ENCODE assay signal across 18 cellular contexts in the genomic region with DNA sequence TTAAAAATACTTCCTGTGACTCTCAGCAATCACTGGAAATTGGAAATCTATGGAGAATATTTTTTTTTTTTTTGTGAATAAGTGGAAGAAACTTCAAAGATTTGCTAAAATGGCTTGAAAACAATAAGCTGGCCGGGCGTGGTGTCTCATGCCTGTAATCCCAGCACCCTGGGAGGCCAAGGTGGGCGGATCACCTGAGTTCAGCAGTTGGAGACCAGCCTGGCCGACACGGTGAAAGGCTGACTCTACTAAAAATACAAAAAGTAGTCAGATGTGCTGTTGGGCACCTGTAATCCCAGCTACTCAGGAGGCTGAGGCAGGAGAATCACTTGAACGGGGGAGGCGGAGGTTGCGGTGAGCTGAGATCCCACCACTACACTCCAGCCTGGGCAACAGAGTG.
DNase-seq lines count a peak whose midpoint lies in the region; ATAC-seq, FAIRE-seq and TF ChIP-seq lines count a peak whose summit lies in the region.
"Had no signal": no experiment of that assay in that cellular context is flagged by ENCODE, and none has a peak within 500 bp of the region (broad histone marks: within the 10 kb centered on the region; RNA-seq: fewer than 3 reads in every experiment).

No MANE protein-coding gene starts in this region.

- H3K27ac Mint-ChIP-seq in WTC11 = no peak overlapping the region
- no peak overlapping the region for H3K27ac Mint-ChIP-seq in activated naive CD4-positive, alpha-beta T cell treated with anti-CD3 and anti-CD28 coated beads, Interleukin-2, amount 50 U/mL, for 72 hours
- H3K27ac Mint-ChIP-seq: B cell; CD4-positive, alpha-beta T cell; IgD-negative memory B cell had no signal

- ATAC-seq in WTC11 = peak; percentile 32
- no peak for ATAC-seq in activated naive CD4-positive, alpha-beta T cell treated with anti-CD3 and anti-CD28 coated beads, Interleukin-2, amount 50 U/mL, for 72 hours

- H2BK120ac ChIP-seq in mesenchymal stem cell (ENCODE audit: low read depth, low read length) = no peak overlapping the region

- H3K36me3 ChIP-seq in HEK293 (ENCODE audit: control insufficient read depth in 2 of 2, insufficient read depth in 1 of 2, low read length in 2 of 2) = no peaks in the 10 kb centered on the region
- no peaks in the 10 kb centered on the region for H3K36me3 ChIP-seq in mesenchymal stem cell (ENCODE audit: control insufficient read depth in 1 of 2, insufficient read depth in 2 of 2, low read depth in 1 of 2, low read length in 2 of 2)
- no peaks in the 10 kb centered on the region for H3K36me3 ChIP-seq in small intestine (ENCODE audit: control insufficient read depth in 2 of 2, insufficient read depth in 2 of 2, low read length in 2 of 2)

- H2AK5ac ChIP-seq in mesenchymal stem cell (ENCODE audit: low read length, severe bottlenecking) = no peak overlapping the region

- H3K27me3 Mint-ChIP-seq in WTC11 (ENCODE audit: low read depth) = no peaks in the 10 kb centered on the region

- peaks cover 13% of the 10 kb centered on the region for H3K9me3 Mint-ChIP-seq in WTC11
- no peaks in the 10 kb centered on the region for H3K9me3 Mint-ChIP-seq in activated naive CD4-positive, alpha-beta T cell treated with anti-CD3 and anti-CD28 coated beads, Interleukin-2, amount 50 U/mL, for 72 hours
- H3K9me3 Mint-ChIP-seq: CD4-positive, alpha-beta T cell had no signal

- H3K27ac ChIP-seq in HEK293 (ENCODE audit: extremely low read depth, low read depth, low read length) = no peak overlapping the region
- H3K27ac ChIP-seq in mesenchymal stem cell (ENCODE audit: low read length, poor library complexity, severe bottlenecking) = no peak overlapping the region
- no peak overlapping the region for H3K27ac ChIP-seq in small intestine (ENCODE audit: low read depth in 1 of 2, low read length in 1 of 2)

- H3K23ac ChIP-seq in mesenchymal stem cell (ENCODE audit: low read length in 2 of 2) = no peak overlapping the region

- no peaks in the 10 kb centered on the region for H3K4me1 ChIP-seq in HEK293 (ENCODE audit: control insufficient read depth, insufficient read depth, low read length)
- H3K4me1 ChIP-seq in mesenchymal stem cell (ENCODE audit: control insufficient read depth, insufficient read depth, low read depth, low read length) = no peaks in the 10 kb centered on the region
- no peaks in the 10 kb centered on the region for H3K4me1 ChIP-seq in small intestine (ENCODE audit: control insufficient read depth in 2 of 2, insufficient read depth in 1 of 2, low read depth in 1 of 2, low read length in 1 of 2)

- TF ChIP-seq CTCF in HEK293 (tag by site-specific recombination; IDR thresholded peaks at IDR 0.05) (no peak), WTC11 (IDR thresholded peaks at IDR 0.05) (no peak)

- H3K27me3 ChIP-seq in mesenchymal stem cell (ENCODE audit: control insufficient read depth in 1 of 2, insufficient read depth in 1 of 2, low read length in 2 of 2) (no peaks in the 10 kb centered on the region), small intestine (ENCODE audit: control insufficient read depth in 2 of 2, insufficient read depth in 2 of 2, low read length in 2 of 2) (no peaks in the 10 kb centered on the region)

- no peak overlapping the region for H2BK12ac ChIP-seq in mesenchymal stem cell (ENCODE audit: low read length in 2 of 2)

- CTCF ChIA-PET in HEK293 (lab: Yijun Ruan, JAX) (interaction anchor here (0.8 kb wide), 1 partner anchor 190 kb away, joined by 3 read pairs; no protein-coding TSS in a partner anchor), WTC11 (lab: Charles Lee) (interaction anchor here (0.7 to 0.9 kb wide), 2 partner anchors 133 to 190 kb away, joined by 3 read pairs; no protein-coding TSS in a partner anchor)

- H3K4me2 ChIP-seq in mesenchymal stem cell (ENCODE audit: low read length, poor library complexity, severe bottlenecking) = no peak overlapping the region

- no peak overlapping the region for H4K91ac ChIP-seq in mesenchymal stem cell (ENCODE audit: low read length)

- H3K18ac ChIP-seq in mesenchymal stem cell (ENCODE audit: low read depth in 1 of 2, low read length in 2 of 2) = no peak overlapping the region

- H2BK15ac ChIP-seq in mesenchymal stem cell (ENCODE audit: low read depth, poor library complexity, severe bottlenecking) = no peak overlapping the region

- H4K8ac ChIP-seq in mesenchymal stem cell (ENCODE audit: low read length) = peak overlapping the region; percentile 45

- H3K4ac ChIP-seq in mesenchymal stem cell (ENCODE audit: low read depth in 1 of 2, low read length in 2 of 2) = no peak overlapping the region

- POLR2A ChIA-PET in HEK293 (lab: Yijun Ruan, JAX) (interaction anchor here (0.7 kb wide), 1 partner anchor 165 kb away, joined by 3 read pairs; no protein-coding TSS in a partner anchor), WTC11 (lab: Charles Lee) (no interaction called here)

- FAIRE-seq in small intestine (lab: Jason Lieb, UNC) = no peak
- FAIRE-seq: A204.1, GM12892, GM19239 had no signal

- H2AFZ ChIP-seq in mesenchymal stem cell (ENCODE audit: low read depth, low read length) = no peak overlapping the region

- H3K9me3 ChIP-seq in HEK293 (ENCODE audit: control insufficient read depth, insufficient read depth, low read depth, low read length) = no peaks in the 10 kb centered on the region
- H3K9me3 ChIP-seq in mesenchymal stem cell (ENCODE audit: control insufficient read depth, low read length) = no peaks in the 10 kb centered on the region
- no peaks in the 10 kb centered on the region for H3K9me3 ChIP-seq in small intestine (ENCODE audit: control insufficient read depth, low read depth)

- H3K36me3 Mint-ChIP-seq in WTC11 = peaks cover 12% of the 10 kb centered on the region; the same call in 1 of the 2 replicates
- no peaks in the 10 kb centered on the region for H3K36me3 Mint-ChIP-seq in activated naive CD4-positive, alpha-beta T cell treated with anti-CD3 and anti-CD28 coated beads, Interleukin-2, amount 50 U/mL, for 72 hours
- H3K36me3 Mint-ChIP-seq: IgD-negative memory B cell had no signal

- DNase-seq in ELF-1 (ENCODE audit: low read depth, low spot score) = peak; percentile 12
- peak; percentile 36 for DNase-seq in WTC11 (ENCODE audit: low spot score)
- no peak for DNase-seq in mesenchymal stem cell
- no peak for DNase-seq in midbrain (lab: John Stamatoyannopoulos, UW)
- no peak for DNase-seq in NCI-H1092 treated with DMSO at 0.1 percent for 48 hours (lab: John Stamatoyannopoulos, UW)
- no peak for DNase-seq in activated naive CD4-positive, alpha-beta T cell treated with anti-CD3 and anti-CD28 coated beads, Interleukin-2, amount 50 U/mL, for 72 hours (ENCODE audit: low spot score in 2 of 2)
- no peak for DNase-seq in small intestine
- DNase-seq: C1 segment of cervical spinal cord; CD4-positive, alpha-beta T cell; DMS79; EL; GDM1 had no signal

- H3K79me1 ChIP-seq in mesenchymal stem cell (replicated peaks; ENCODE audit: low read length, poor library complexity, severe bottlenecking) = no peaks in the 10 kb centered on the region

- no peak overlapping the region for H2BK5ac ChIP-seq in mesenchymal stem cell (ENCODE audit: low read depth, low read length, poor library complexity, severe bottlenecking)

- H3K4me3 ChIP-seq in HEK293 (ENCODE audit: low read depth, low read length) (no peak overlapping the region), mesenchymal stem cell (ENCODE audit: insufficient read depth in 1 of 2, low read depth in 1 of 2, low read length in 2 of 2) (no peak overlapping the region), small intestine (ENCODE audit: low read depth in 1 of 2, low read length in 2 of 2) (no peak overlapping the region)

- H3K9ac ChIP-seq in mesenchymal stem cell (ENCODE audit: low read length) = no peak overlapping the region

- 87% methylated on average over 8 of the region's 8 CpGs for WGBS in mesenchymal stem cell
- 88 to 93% (median 90%) methylated on average over 8 of the region's 8 CpGs for WGBS in small intestine, 3 donors

- H3K4me1 Mint-ChIP-seq in WTC11 = peaks cover 47% of the 10 kb centered on the region
- H3K4me1 Mint-ChIP-seq: B cell, IgD-negative memory B cell had no signal

- H3K14ac ChIP-seq in mesenchymal stem cell (ENCODE audit: low read length in 2 of 2) = no peak overlapping the region

- no peak overlapping the region for H3K4me3 Mint-ChIP-seq in WTC11
- H3K4me3 Mint-ChIP-seq: B cell; CD4-positive, alpha-beta T cell; IgD-negative memory B cell had no signal

TF ChIP-seq in HEK293, 187 proteins besides CTCF, POLR2A, EP300 and RAD21:
- TF ChIP-seq GLIS1 (tag by site-specific recombination; IDR thresholded peaks at IDR 0.05) (peak; percentile 51; the same call in 1 of the 2 replicates), ZFHX2 (tag by site-specific recombination; conservative IDR thresholded peaks at IDR 0.05) (peak; percentile 24), SP3 (tag by site-specific recombination; IDR thresholded peaks at IDR 0.05) (no peak)

TF ChIP-seq in WTC11, 78 proteins besides CTCF, POLR2A, EP300 and RAD21:
- no peak for TF ChIP-seq NFATC4 (CRISPR knock-in tag; IDR thresholded peaks at IDR 0.05)
- TF ChIP-seq HMGA2 (CRISPR knock-in tag; IDR thresholded peaks at IDR 0.05) = no peak
- TF ChIP-seq CDX4 (CRISPR knock-in tag; IDR thresholded peaks at IDR 0.05; ENCODE audit: borderline replicate concordance) = no peak
- no peak for TF ChIP-seq ZNF423 (CRISPR knock-in tag; IDR thresholded peaks at IDR 0.05)
- TF ChIP-seq, protein P1, sequence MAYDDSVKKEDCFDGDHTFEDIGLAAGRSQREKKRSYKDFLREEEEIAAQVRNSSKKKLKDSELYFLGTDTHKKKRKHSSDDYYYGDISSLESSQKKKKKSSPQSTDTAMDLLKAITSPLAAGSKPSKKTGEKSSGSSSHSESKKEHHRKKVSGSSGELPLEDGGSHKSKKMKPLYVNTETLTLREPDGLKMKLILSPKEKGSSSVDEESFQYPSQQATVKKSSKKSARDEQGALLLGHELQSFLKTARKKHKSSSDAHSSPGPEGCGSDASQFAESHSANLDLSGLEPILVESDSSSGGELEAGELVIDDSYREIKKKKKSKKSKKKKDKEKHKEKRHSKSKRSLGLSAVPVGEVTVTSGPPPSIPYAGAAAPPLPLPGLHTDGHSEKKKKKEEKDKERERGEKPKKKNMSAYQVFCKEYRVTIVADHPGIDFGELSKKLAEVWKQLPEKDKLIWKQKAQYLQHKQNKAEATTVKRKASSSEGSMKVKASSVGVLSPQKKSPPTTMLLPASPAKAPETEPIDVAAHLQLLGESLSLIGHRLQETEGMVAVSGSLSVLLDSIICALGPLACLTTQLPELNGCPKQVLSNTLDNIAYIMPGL (CRISPR knock-in tag; IDR thresholded peaks at IDR 0.05) = no peak
- no peak for TF ChIP-seq SMAD3 (CRISPR knock-in tag; IDR thresholded peaks at IDR 0.05; ENCODE audit: borderline replicate concordance)
- TF ChIP-seq IRF2 (CRISPR knock-in tag; IDR thresholded peaks at IDR 0.05; ENCODE audit: borderline replicate concordance, low read depth) = no peak
- no peak for TF ChIP-seq CREB1 (CRISPR knock-in tag; IDR thresholded peaks at IDR 0.05)
- no peak for TF ChIP-seq NFYB (CRISPR knock-in tag; conservative IDR thresholded peaks at IDR 0.05; ENCODE audit: low read depth)

Comparison
In these comparisons a context has a peak if more than half of its experiments do, and no peak if none do; other contexts are left out.
1. DNase-seq: peak in ELF-1 (single experiment) and WTC11 (single experiment); none in mesenchymal stem cell (single experiment), midbrain (single experiment), NCI-H1092 treated with DMSO at 0.1 percent for 48 hours (single experiment), activated naive CD4-positive, alpha-beta T cell treated with anti-CD3 and anti-CD28 coated beads, Interleukin-2, amount 50 U/mL, for 72 hours (0 of 2) and small intestine (single experiment).